Comparison of ENCODE assay signal across 8 cellular contexts in the genomic region with DNA sequence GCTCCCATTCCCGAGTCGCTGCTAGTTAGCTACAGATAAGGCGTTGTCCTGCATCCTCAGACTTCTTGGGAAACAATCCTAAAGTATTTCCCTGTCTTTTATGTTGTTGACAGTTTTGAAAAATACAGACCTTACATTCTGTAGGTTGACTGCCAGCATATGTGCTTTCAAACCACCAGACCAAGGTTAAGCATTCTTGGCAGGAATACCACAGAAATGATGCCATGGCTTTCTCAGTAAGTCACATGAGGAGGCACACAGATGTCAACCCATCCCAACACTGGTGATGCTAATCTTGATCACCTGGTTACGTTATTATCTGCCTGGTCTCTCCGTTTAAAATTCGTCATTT. TPM values are rescaled to one million over a fixed set of nuclear protein-coding genes. Genes with fewer than 3 reads are reported as not detected.
DNase-seq lines count a peak whose midpoint lies in the region; ATAC-seq and TF ChIP-seq lines count a peak whose summit lies in the region.

No MANE protein-coding gene starts in this region.

- no peaks in the 10 kb centered on the region for H3K9me3 Mint-ChIP-seq in central memory CD8-positive, alpha-beta T cell

- peak; percentile 43 for DNase-seq in AG20443 (ENCODE audit: low spot score)
- no peak for DNase-seq in central memory CD8-positive, alpha-beta T cell (ENCODE audit: low spot score in 2 of 2)
- DNase-seq in T-helper 9 cell: no peak
- no peak for DNase-seq in stimulated activated CD8-positive, alpha-beta memory T cell treated with anti-CD3 and anti-CD28 coated beads, Interleukin-4, amount 100 ng/mL, for 48 hours
- no peak for DNase-seq in left lobe of liver (ENCODE audit: low spot score)
- DNase-seq in activated CD8-positive, alpha-beta memory T cell treated with anti-CD3 and anti-CD28 coated beads, Interleukin-2, amount 50 U/mL, for 48 hours: no peak

- H3K79me2 ChIP-seq in KMS-11 (ENCODE audit: insufficient read depth, low read depth): peaks cover 20% of the 10 kb centered on the region

- no peaks in the 10 kb centered on the region for H3K27me3 Mint-ChIP-seq in central memory CD8-positive, alpha-beta T cell

- H3K9ac ChIP-seq in KMS-11: peak overlapping the region; percentile 56; the same call in 1 of the 2 replicates

- H3K4me1 ChIP-seq in KMS-11 (ENCODE audit: low read depth, poor library complexity, severe bottlenecking) (peaks cover 19% of the 10 kb centered on the region), muscle layer of duodenum (ENCODE audit: control insufficient read depth in 1 of 2, insufficient read depth in 2 of 2, low read length in 2 of 2) (peaks cover 8 to 14% of the 10 kb centered on the region in 2 donors)

- peaks cover 27% of the 10 kb centered on the region for H3K36me3 Mint-ChIP-seq in central memory CD8-positive, alpha-beta T cell (ENCODE audit: insufficient read depth)

- no peak overlapping the region; the same call in 1 of the 2 replicates for H3K27ac ChIP-seq in KMS-11
- H3K27ac ChIP-seq in muscle layer of duodenum (ENCODE audit: low read length): peak overlapping the region; percentile 80

- no peak for TF ChIP-seq CTCF in KMS-11 (conservative IDR thresholded peaks at IDR 0.05; ENCODE audit: low read depth, low read length)

- H4K20me1 ChIP-seq in KMS-11 (ENCODE audit: insufficient read depth): no peaks in the 10 kb centered on the region

- H2AFZ ChIP-seq in KMS-11 (ENCODE audit: low read depth): peak overlapping the region; percentile 75

- H3K36me3 ChIP-seq in KMS-11 (ENCODE audit: insufficient read depth): no peaks in the 10 kb centered on the region
- H3K36me3 ChIP-seq in muscle layer of duodenum (ENCODE audit: control insufficient read depth in 1 of 2, insufficient read depth in 2 of 2, low read length in 2 of 2): peaks cover 0 to 17% of the 10 kb centered on the region in 2 donors

- H3K4me3 Mint-ChIP-seq in central memory CD8-positive, alpha-beta T cell: peak overlapping the region; percentile 99

- no peak for ATAC-seq in central memory CD8-positive, alpha-beta T cell (replicated peaks; ENCODE audit: extremely low read depth, poor library complexity, severe bottlenecking)
- ATAC-seq in left lobe of liver: no peak

- H3K27me3 ChIP-seq in KMS-11 (ENCODE audit: insufficient read depth, low read depth) (no peaks in the 10 kb centered on the region), muscle layer of duodenum (ENCODE audit: low read depth, low read length) (no peaks in the 10 kb centered on the region)

- no peaks in the 10 kb centered on the region for H3K9me3 ChIP-seq in muscle layer of duodenum (ENCODE audit: control insufficient read depth in 1 of 2, low read length in 2 of 2)

- H3K27ac Mint-ChIP-seq in central memory CD8-positive, alpha-beta T cell (ENCODE audit: low read depth): peak overlapping the region; percentile 97

- peaks cover 16% of the 10 kb centered on the region for H3K4me1 Mint-ChIP-seq in central memory CD8-positive, alpha-beta T cell

- peak overlapping the region; percentile 92 for H3K4me2 ChIP-seq in KMS-11

- no peak overlapping the region for H3K4me3 ChIP-seq in KMS-11 (IDR thresholded peaks at IDR 0.05; ENCODE audit: insufficient read depth, low read depth, low read length)
- peak overlapping the region; percentile 87 to 95 for H3K4me3 ChIP-seq in muscle layer of duodenum (ENCODE audit: low read depth in 1 of 2, low read length in 2 of 2)

RNA-seq across cellular contexts. Expression of a gene that starts 0.9 kb away (rescaled TPM):
- 12.3 TPM for total RNA-seq in left lobe of liver

RNA-seq across cellular contexts. Expression of a gene that starts 47.0 kb away (rescaled TPM):
- 75.7 TPM for total RNA-seq in left lobe of liver

RNA-seq across cellular contexts. Expression of a gene that starts 49.6 kb away (rescaled TPM):
- total RNA-seq in left lobe of liver: 6.6 TPM
